Comparison of ENCODE assay signal across 1 cellular context in genomic region chr16:89921699-89922476, GRCh38.
TF ChIP-seq lines count a peak whose summit lies in the region.

No MANE protein-coding gene starts in this region.

TF ChIP-seq in HepG2, 621 proteins besides CTCF, POLR2A, EP300 and RAD21 (continued from another document and continues in another):
- TF ChIP-seq ZNF282 (IDR thresholded peaks at IDR 0.05; ENCODE audit: partially characterized antibody) = no peak
- peak; percentile 64 for TF ChIP-seq YY1 (IDR thresholded peaks at IDR 0.05; ENCODE audit: insufficient read depth, insufficient replicate concordance, low read depth, low read length)
- TF ChIP-seq ZNF20 (CRISPR knock-in tag; IDR thresholded peaks at IDR 0.05) = no peak
- peak; percentile 52; the same call in 1 of the 2 replicates for TF ChIP-seq E2F5 (CRISPR knock-in tag; conservative IDR thresholded peaks at IDR 0.05)
- TF ChIP-seq NFIC (IDR thresholded peaks at IDR 0.05; ENCODE audit: low read length) = no peak
- peak; percentile 90 for TF ChIP-seq ERF (CRISPR knock-in tag; IDR thresholded peaks at IDR 0.05)
- TF ChIP-seq CCDC6 (CRISPR knock-in tag; IDR thresholded peaks at IDR 0.05) = no peak
- peak; percentile 61 for TF ChIP-seq PTBP1 (IDR thresholded peaks at IDR 0.05; ENCODE audit: low read depth, low read length, poor library complexity, severe bottlenecking)
- TF ChIP-seq TAF15 (IDR thresholded peaks at IDR 0.05; ENCODE audit: low read depth, low read length, poor library complexity, severe bottlenecking) = no peak
- no peak for TF ChIP-seq BRD4 (CRISPR knock-in tag; IDR thresholded peaks at IDR 0.05)
- TF ChIP-seq ZBTB8A (CRISPR knock-in tag; IDR thresholded peaks at IDR 0.05; ENCODE audit: borderline replicate concordance, low read depth) = no peak
- TF ChIP-seq, protein P1, sequence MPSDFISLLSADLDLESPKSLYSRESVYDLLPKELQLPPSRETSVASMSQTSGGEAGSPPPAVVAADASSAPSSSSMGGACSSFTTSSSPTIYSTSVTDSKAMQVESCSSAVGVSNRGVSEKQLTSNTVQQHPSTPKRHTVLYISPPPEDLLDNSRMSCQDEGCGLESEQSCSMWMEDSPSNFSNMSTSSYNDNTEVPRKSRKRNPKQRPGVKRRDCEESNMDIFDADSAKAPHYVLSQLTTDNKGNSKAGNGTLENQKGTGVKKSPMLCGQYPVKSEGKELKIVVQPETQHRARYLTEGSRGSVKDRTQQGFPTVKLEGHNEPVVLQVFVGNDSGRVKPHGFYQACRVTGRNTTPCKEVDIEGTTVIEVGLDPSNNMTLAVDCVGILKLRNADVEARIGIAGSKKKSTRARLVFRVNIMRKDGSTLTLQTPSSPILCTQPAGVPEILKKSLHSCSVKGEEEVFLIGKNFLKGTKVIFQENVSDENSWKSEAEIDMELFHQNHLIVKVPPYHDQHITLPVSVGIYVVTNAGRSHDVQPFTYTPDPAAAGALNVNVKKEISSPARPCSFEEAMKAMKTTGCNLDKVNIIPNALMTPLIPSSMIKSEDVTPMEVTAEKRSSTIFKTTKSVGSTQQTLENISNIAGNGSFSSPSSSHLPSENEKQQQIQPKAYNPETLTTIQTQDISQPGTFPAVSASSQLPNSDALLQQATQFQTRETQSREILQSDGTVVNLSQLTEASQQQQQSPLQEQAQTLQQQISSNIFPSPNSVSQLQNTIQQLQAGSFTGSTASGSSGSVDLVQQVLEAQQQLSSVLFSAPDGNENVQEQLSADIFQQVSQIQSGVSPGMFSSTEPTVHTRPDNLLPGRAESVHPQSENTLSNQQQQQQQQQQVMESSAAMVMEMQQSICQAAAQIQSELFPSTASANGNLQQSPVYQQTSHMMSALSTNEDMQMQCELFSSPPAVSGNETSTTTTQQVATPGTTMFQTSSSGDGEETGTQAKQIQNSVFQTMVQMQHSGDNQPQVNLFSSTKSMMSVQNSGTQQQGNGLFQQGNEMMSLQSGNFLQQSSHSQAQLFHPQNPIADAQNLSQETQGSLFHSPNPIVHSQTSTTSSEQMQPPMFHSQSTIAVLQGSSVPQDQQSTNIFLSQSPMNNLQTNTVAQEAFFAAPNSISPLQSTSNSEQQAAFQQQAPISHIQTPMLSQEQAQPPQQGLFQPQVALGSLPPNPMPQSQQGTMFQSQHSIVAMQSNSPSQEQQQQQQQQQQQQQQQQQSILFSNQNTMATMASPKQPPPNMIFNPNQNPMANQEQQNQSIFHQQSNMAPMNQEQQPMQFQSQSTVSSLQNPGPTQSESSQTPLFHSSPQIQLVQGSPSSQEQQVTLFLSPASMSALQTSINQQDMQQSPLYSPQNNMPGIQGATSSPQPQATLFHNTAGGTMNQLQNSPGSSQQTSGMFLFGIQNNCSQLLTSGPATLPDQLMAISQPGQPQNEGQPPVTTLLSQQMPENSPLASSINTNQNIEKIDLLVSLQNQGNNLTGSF (CRISPR knock-in tag; IDR thresholded peaks at IDR 0.05) = no peak
- no peak for TF ChIP-seq ZNF562 (CRISPR knock-in tag; IDR thresholded peaks at IDR 0.05; ENCODE audit: borderline replicate concordance)
- no peak for TF ChIP-seq RAD51 (IDR thresholded peaks at IDR 0.05; ENCODE audit: borderline replicate concordance)
- TF ChIP-seq AGO1 (IDR thresholded peaks at IDR 0.05; ENCODE audit: low read depth, low read length, poor library complexity, severe bottlenecking) = no peak
- 0 out of 2 replicates have a peak, but pooled peaks have one; percentile 16 for TF ChIP-seq ZSCAN5A (CRISPR knock-in tag; IDR thresholded peaks at IDR 0.05; ENCODE audit: borderline replicate concordance)
- TF ChIP-seq ZNF503 (CRISPR knock-in tag; IDR thresholded peaks at IDR 0.05) = no peak; the same call in none of the 2 replicates
- TF ChIP-seq, protein P2, sequence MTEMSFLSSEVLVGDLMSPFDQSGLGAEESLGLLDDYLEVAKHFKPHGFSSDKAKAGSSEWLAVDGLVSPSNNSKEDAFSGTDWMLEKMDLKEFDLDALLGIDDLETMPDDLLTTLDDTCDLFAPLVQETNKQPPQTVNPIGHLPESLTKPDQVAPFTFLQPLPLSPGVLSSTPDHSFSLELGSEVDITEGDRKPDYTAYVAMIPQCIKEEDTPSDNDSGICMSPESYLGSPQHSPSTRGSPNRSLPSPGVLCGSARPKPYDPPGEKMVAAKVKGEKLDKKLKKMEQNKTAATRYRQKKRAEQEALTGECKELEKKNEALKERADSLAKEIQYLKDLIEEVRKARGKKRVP (CRISPR knock-in tag; IDR thresholded peaks at IDR 0.05) = no peak
- peak; percentile 50 for TF ChIP-seq ARNT2 (CRISPR knock-in tag; IDR thresholded peaks at IDR 0.05; ENCODE audit: low read depth)
- TF ChIP-seq HMGA1 (CRISPR knock-in tag; conservative IDR thresholded peaks at IDR 0.05) = no peak
- TF ChIP-seq NKX3-1 (CRISPR knock-in tag; IDR thresholded peaks at IDR 0.05) = peak; percentile 13; the same call in 1 of the 2 replicates
- TF ChIP-seq MEIS2 (CRISPR knock-in tag; IDR thresholded peaks at IDR 0.05) = no peak
- peak; percentile 54; the same call in 1 of the 2 replicates for TF ChIP-seq CSRNP1 (CRISPR knock-in tag; IDR thresholded peaks at IDR 0.05)
- 0 out of 2 replicates have a peak, but pooled peaks have one; percentile 24 for TF ChIP-seq ZNF749 (CRISPR knock-in tag; IDR thresholded peaks at IDR 0.05; ENCODE audit: borderline replicate concordance)
- no peak for TF ChIP-seq CHD2 (IDR thresholded peaks at IDR 0.05; ENCODE audit: low read depth, low read length)
- TF ChIP-seq HIVEP1 (CRISPR knock-in tag; IDR thresholded peaks at IDR 0.05) = no peak
- TF ChIP-seq ZNF30 (CRISPR knock-in tag; IDR thresholded peaks at IDR 0.05) = no peak
- 0 out of 2 replicates have a peak, but pooled peaks have one; percentile 25 for TF ChIP-seq ZNF557 (CRISPR knock-in tag; IDR thresholded peaks at IDR 0.05)
- TF ChIP-seq BCL6 (CRISPR knock-in tag; IDR thresholded peaks at IDR 0.05) = peak; percentile 60
- no peak for TF ChIP-seq ZNF550 (CRISPR knock-in tag; IDR thresholded peaks at IDR 0.05; ENCODE audit: borderline replicate concordance)
- TF ChIP-seq ZNF512 (CRISPR knock-in tag; IDR thresholded peaks at IDR 0.05) = no peak; the same call in 1 of the 2 replicates
- no peak for TF ChIP-seq NR2F6 (IDR thresholded peaks at IDR 0.05)
- TF ChIP-seq NR2F6 (CRISPR knock-in tag; IDR thresholded peaks at IDR 0.05) = peak; percentile 53; the same call in 1 of the 2 replicates
- TF ChIP-seq DPF2 (CRISPR knock-in tag; IDR thresholded peaks at IDR 0.05; ENCODE audit: borderline replicate concordance, low read depth) = peak; percentile 19; the same call in 1 of the 2 replicates
- peak; percentile 47; the same call in 1 of the 2 replicates for TF ChIP-seq ZNF605 (CRISPR knock-in tag; IDR thresholded peaks at IDR 0.05)
- TF ChIP-seq, protein P3, sequence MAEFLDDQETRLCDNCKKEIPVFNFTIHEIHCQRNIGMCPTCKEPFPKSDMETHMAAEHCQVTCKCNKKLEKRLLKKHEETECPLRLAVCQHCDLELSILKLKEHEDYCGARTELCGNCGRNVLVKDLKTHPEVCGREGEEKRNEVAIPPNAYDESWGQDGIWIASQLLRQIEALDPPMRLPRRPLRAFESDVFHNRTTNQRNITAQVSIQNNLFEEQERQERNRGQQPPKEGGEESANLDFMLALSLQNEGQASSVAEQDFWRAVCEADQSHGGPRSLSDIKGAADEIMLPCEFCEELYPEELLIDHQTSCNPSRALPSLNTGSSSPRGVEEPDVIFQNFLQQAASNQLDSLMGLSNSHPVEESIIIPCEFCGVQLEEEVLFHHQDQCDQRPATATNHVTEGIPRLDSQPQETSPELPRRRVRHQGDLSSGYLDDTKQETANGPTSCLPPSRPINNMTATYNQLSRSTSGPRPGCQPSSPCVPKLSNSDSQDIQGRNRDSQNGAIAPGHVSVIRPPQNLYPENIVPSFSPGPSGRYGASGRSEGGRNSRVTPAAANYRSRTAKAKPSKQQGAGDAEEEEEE (CRISPR knock-in tag; IDR thresholded peaks at IDR 0.05; ENCODE audit: borderline replicate concordance) = no peak
- no peak for TF ChIP-seq ZFAT (CRISPR knock-in tag; conservative IDR thresholded peaks at IDR 0.05)
- 0 out of 2 replicates have a peak, but pooled peaks have one; percentile 13 for TF ChIP-seq GZF1 (CRISPR knock-in tag; IDR thresholded peaks at IDR 0.05)
- TF ChIP-seq ELF4 (CRISPR knock-in tag; IDR thresholded peaks at IDR 0.05; ENCODE audit: borderline replicate concordance) = 0 out of 2 replicates have a peak, but pooled peaks have one; percentile 12
- no peak for TF ChIP-seq ZNF460 (CRISPR knock-in tag; IDR thresholded peaks at IDR 0.05; ENCODE audit: borderline replicate concordance)
- no peak for TF ChIP-seq SMAD1 (CRISPR knock-in tag; IDR thresholded peaks at IDR 0.05; ENCODE audit: borderline replicate concordance, low read depth)
- TF ChIP-seq HMG20A (CRISPR knock-in tag; IDR thresholded peaks at IDR 0.05; ENCODE audit: borderline replicate concordance) = peak; percentile 43; the same call in 1 of the 2 replicates
- TF ChIP-seq, protein P4, sequence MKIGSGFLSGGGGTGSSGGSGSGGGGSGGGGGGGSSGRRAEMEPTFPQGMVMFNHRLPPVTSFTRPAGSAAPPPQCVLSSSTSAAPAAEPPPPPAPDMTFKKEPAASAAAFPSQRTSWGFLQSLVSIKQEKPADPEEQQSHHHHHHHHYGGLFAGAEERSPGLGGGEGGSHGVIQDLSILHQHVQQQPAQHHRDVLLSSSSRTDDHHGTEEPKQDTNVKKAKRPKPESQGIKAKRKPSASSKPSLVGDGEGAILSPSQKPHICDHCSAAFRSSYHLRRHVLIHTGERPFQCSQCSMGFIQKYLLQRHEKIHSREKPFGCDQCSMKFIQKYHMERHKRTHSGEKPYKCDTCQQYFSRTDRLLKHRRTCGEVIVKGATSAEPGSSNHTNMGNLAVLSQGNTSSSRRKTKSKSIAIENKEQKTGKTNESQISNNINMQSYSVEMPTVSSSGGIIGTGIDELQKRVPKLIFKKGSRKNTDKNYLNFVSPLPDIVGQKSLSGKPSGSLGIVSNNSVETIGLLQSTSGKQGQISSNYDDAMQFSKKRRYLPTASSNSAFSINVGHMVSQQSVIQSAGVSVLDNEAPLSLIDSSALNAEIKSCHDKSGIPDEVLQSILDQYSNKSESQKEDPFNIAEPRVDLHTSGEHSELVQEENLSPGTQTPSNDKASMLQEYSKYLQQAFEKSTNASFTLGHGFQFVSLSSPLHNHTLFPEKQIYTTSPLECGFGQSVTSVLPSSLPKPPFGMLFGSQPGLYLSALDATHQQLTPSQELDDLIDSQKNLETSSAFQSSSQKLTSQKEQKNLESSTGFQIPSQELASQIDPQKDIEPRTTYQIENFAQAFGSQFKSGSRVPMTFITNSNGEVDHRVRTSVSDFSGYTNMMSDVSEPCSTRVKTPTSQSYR (CRISPR knock-in tag; IDR thresholded peaks at IDR 0.05; ENCODE audit: borderline replicate concordance) = peak; percentile 29; the same call in 1 of the 2 replicates
- TF ChIP-seq PAWR (CRISPR knock-in tag; IDR thresholded peaks at IDR 0.05; ENCODE audit: borderline replicate concordance) = no peak
- no peak for TF ChIP-seq CREBL2 (CRISPR knock-in tag; IDR thresholded peaks at IDR 0.05; ENCODE audit: borderline replicate concordance)
- peak; percentile 6 for TF ChIP-seq AGO2 (optimal IDR thresholded peaks at IDR 0.05; ENCODE audit: low read depth, low read length)
